Comparison of ENCODE assay signal across 28 cellular contexts in the genomic region with DNA sequence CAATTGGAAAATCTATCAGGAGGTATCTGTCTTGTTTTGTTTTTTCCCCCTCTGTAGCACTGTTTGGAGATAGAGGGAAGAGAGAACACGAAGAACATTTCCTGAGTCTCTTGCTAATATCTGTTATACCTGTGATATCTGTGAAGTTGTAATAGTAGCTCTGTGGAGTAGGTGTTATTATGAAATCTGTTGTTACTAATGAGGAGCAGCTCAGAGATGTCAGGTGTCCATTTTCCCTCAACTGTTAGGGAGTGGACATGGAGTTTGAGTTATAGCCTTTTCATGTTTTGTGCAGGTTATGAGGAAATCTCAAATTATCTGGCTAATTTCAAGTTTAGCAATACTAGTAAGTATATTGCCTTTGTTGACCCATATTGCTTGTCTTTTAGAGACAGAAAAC.
"Had no signal": no experiment of that assay in that cellular context is flagged by ENCODE, and none has a peak within 500 bp of the region (broad histone marks: within the 10 kb centered on the region; RNA-seq: fewer than 3 reads in every experiment).

No MANE protein-coding gene starts in this region.

- H3K27me3 Mint-ChIP-seq: activated CD4-positive, alpha-beta T cell treated with anti-CD3 and anti-CD28 coated beads for 36 hours; activated naive CD8-positive, alpha-beta T cell treated with anti-CD3 and anti-CD28 coated beads, Interleukin-2, amount 50 U/mL, for 24 hours; naive thymus-derived CD4-positive, alpha-beta T cell; stimulated activated naive B cell treated with anti-CD40 and anti-IgM and Interleukin-4, amounts not matched to agents 10 μg/mL and 1 μg/mL and 100 μg/mL, for 72 hours had no signal

- H3K9me3 ChIP-seq: stomach, tibial artery had no signal

- H3K4me3 ChIP-seq: hepatocyte, stomach, tibial artery had no signal

- H3K4me3 Mint-ChIP-seq: activated CD4-positive, alpha-beta T cell treated with anti-CD3 and anti-CD28 coated beads for 36 hours; activated naive CD8-positive, alpha-beta T cell treated with anti-CD3 and anti-CD28 coated beads, Interleukin-2, amount 50 U/mL, for 24 hours; naive thymus-derived CD4-positive, alpha-beta T cell; stimulated activated naive B cell treated with anti-CD40 and anti-IgM and Interleukin-4, amounts not matched to agents 10 μg/mL and 1 μg/mL and 100 μg/mL, for 72 hours had no signal

- H3K4me2 ChIP-seq: hepatocyte had no signal

- H2AFZ ChIP-seq: hepatocyte had no signal

- H3K27me3 ChIP-seq: hepatocyte, stomach, tibial artery had no signal

- H3K27ac ChIP-seq: epithelial cell of prostate, hepatocyte, stomach, tibial artery had no signal

- H3K4me1 ChIP-seq: stomach, tibial artery had no signal

- DNase-seq: activated CD4-positive, alpha-beta T cell treated with anti-CD3 and anti-CD28 coated beads for 36 hours; activated CD4-positive, CD25-positive, alpha-beta regulatory T cell; activated gamma-delta T cell; activated naive CD4-positive, alpha-beta T cell treated with anti-CD3 and anti-CD28 coated beads, Interleukin-2, amount 50 U/mL, for 16 hours; activated naive CD8-positive, alpha-beta T cell treated with anti-CD3 and anti-CD28 coated beads, Interleukin-2, amount 50 U/mL, for 24 hours; activated T-cell treated with anti-CD3 and anti-CD28 coated beads, Interleukin-2, amount 50 U/mL, for 1 hour; amygdala; central memory CD4-positive, alpha-beta T cell; dermis blood vessel endothelial cell; effector CD4-positive, alpha-beta T cell; islet precursor cell; left cardiac atrium; mammary epithelial cell; midbrain; naive thymus-derived CD4-positive, alpha-beta T cell; posterior cingulate gyrus; right cardiac atrium; stimulated activated CD4-positive, alpha-beta T cell treated with anti-CD3 and anti-CD28 coated beads, Interleukin-15, amount 100 ng/mL, for 24 hours; stimulated activated CD4-positive, alpha-beta T cell treated with anti-CD3 and anti-CD28 coated beads, Interleukin-2, amount 100 ng/mL, for 24 hours; stimulated activated naive B cell treated with anti-CD40 and anti-IgM and Interleukin-4, amounts not matched to agents 10 μg/mL and 1 μg/mL and 100 μg/mL, for 72 hours; stomach; T-helper 2 cell; tibial artery had no signal

- H3K4me1 Mint-ChIP-seq: activated naive CD8-positive, alpha-beta T cell treated with anti-CD3 and anti-CD28 coated beads, Interleukin-2, amount 50 U/mL, for 24 hours had no signal

- H3K9me3 Mint-ChIP-seq: activated naive CD8-positive, alpha-beta T cell treated with anti-CD3 and anti-CD28 coated beads, Interleukin-2, amount 50 U/mL, for 24 hours; naive thymus-derived CD4-positive, alpha-beta T cell; stimulated activated naive B cell treated with anti-CD40 and anti-IgM and Interleukin-4, amounts not matched to agents 10 μg/mL and 1 μg/mL and 100 μg/mL, for 72 hours had no signal

- H3K27ac Mint-ChIP-seq: activated CD4-positive, alpha-beta T cell treated with anti-CD3 and anti-CD28 coated beads for 36 hours; activated naive CD8-positive, alpha-beta T cell treated with anti-CD3 and anti-CD28 coated beads, Interleukin-2, amount 50 U/mL, for 24 hours; stimulated activated naive B cell treated with anti-CD40 and anti-IgM and Interleukin-4, amounts not matched to agents 10 μg/mL and 1 μg/mL and 100 μg/mL, for 72 hours had no signal

- FAIRE-seq: colon, endometrium, frontal cortex had no signal

- ATAC-seq: activated CD4-positive, alpha-beta T cell treated with anti-CD3 and anti-CD28 coated beads for 36 hours; activated naive CD8-positive, alpha-beta T cell treated with anti-CD3 and anti-CD28 coated beads, Interleukin-2, amount 50 U/mL, for 24 hours; left cardiac atrium; naive thymus-derived CD4-positive, alpha-beta T cell; right cardiac atrium; stimulated activated naive B cell treated with anti-CD40 and anti-IgM and Interleukin-4, amounts not matched to agents 10 μg/mL and 1 μg/mL and 100 μg/mL, for 72 hours had no signal
